In genomic region chr2:127857494-127857818, GRCh38 we compare ENCODE assay signal across 8 cellular contexts. TPM values are rescaled to one million over a fixed set of nuclear protein-coding genes. Genes with fewer than 3 reads are reported as not detected.
DNase-seq lines count a peak whose midpoint lies in the region; ATAC-seq and TF ChIP-seq lines count a peak whose summit lies in the region.

No MANE protein-coding gene starts in this region.

- no peaks in the 10 kb centered on the region for H3K9me3 ChIP-seq in ectodermal cell (ENCODE audit: control insufficient read depth, low read length)
- no peaks in the 10 kb centered on the region for H3K9me3 ChIP-seq in muscle layer of colon (ENCODE audit: low read length)

- H3K4me3 ChIP-seq in ectodermal cell (ENCODE audit: insufficient read depth, low read depth, low read length) (peak overlapping the region; percentile 91), muscle layer of colon (ENCODE audit: low read depth in 1 of 2, low read length in 2 of 2) (peak overlapping the region; percentile 63 to 79)

- H3K27ac ChIP-seq in ectodermal cell (ENCODE audit: insufficient read depth, low read depth, low read length, poor library complexity, severe bottlenecking) (no peak overlapping the region), muscle layer of colon (ENCODE audit: low read depth, low read length) (peak overlapping the region; percentile 74)

- H3K36me3 ChIP-seq in ectodermal cell (ENCODE audit: control insufficient read depth, insufficient read depth, low read length), result no peaks in the 10 kb centered on the region
- H3K36me3 ChIP-seq in muscle layer of colon (ENCODE audit: insufficient read depth, low read length), result peaks cover 8% of the 10 kb centered on the region

- DNase-seq in NCI-H2029 (lab: John Stamatoyannopoulos, UW), result peak; percentile 10
- DNase-seq in NCI-H2029 treated with DMSO at 0.1 percent for 48 hours (lab: John Stamatoyannopoulos, UW), result no peak

- peak; percentile 19 for ATAC-seq in HG03196 (IDR thresholded peaks at IDR 0.05; ENCODE audit: unreplicated experiment)
- peak; percentile 6 for ATAC-seq in SK-N-SH treated with all-trans-retinoic acid at 6 μM for 48 hours
- ATAC-seq in HG03432 (IDR thresholded peaks at IDR 0.05; ENCODE audit: unreplicated experiment), result no peak
- no peak for ATAC-seq in HG03521 (IDR thresholded peaks at IDR 0.05; ENCODE audit: unreplicated experiment)

- H3K27me3 ChIP-seq in ectodermal cell (ENCODE audit: control insufficient read depth, insufficient read depth, low read length, poor library complexity, severe bottlenecking) (no peaks in the 10 kb centered on the region), muscle layer of colon (ENCODE audit: control insufficient read depth in 1 of 2, insufficient read depth in 2 of 2, low read length in 2 of 2) (no peaks in the 10 kb centered on the region)

- H3K4me1 ChIP-seq in ectodermal cell (ENCODE audit: control insufficient read depth, insufficient read depth, low read length) (peaks cover 2% of the 10 kb centered on the region), muscle layer of colon (ENCODE audit: insufficient read depth, low read length) (peaks cover 13% of the 10 kb centered on the region)

- 1% methylated on average over 16 of the region's 16 CpGs for WGBS in ectodermal cell, 2 experiments

- peak overlapping the region; percentile 75 for H3K9ac ChIP-seq in muscle layer of colon (ENCODE audit: low read length)

TF ChIP-seq in SK-N-SH treated with all-trans-retinoic acid at 6 μM for 48 hours, 23 proteins besides CTCF, POLR2A, EP300 and RAD21:
- TF ChIP-seq GLIS3 (CRISPR knock-in tag; IDR thresholded peaks at IDR 0.05) (no peak), TOX (CRISPR knock-in tag; IDR thresholded peaks at IDR 0.05; ENCODE audit: borderline replicate concordance) (no peak), ZNF70 (CRISPR knock-in tag; IDR thresholded peaks at IDR 0.05) (no peak), CSRNP3 (CRISPR knock-in tag; IDR thresholded peaks at IDR 0.05) (no peak), POU6F1 (CRISPR knock-in tag; IDR thresholded peaks at IDR 0.05; ENCODE audit: borderline replicate concordance, low read depth) (no peak), SNAI2 (CRISPR knock-in tag; IDR thresholded peaks at IDR 0.05) (no peak), ARNTL (CRISPR knock-in tag; IDR thresholded peaks at IDR 0.05; ENCODE audit: borderline replicate concordance, low read depth) (no peak), RARB (CRISPR knock-in tag; IDR thresholded peaks at IDR 0.05) (no peak)

RNA-seq across cellular contexts. Expression of gene POLR2D, which starts 0.5 kb away (rescaled TPM):
- 43.0 TPM for polyA plus RNA-seq in ectodermal cell (2013, experiment 1 of 4)
- polyA plus RNA-seq in ectodermal cell (2013, experiment 2 of 4), result 43.7 TPM
- polyA plus RNA-seq in ectodermal cell (2013, experiment 3 of 4), result 39.3 TPM
- polyA plus RNA-seq in ectodermal cell (2013, experiment 4 of 4), result 43.0 TPM

RNA-seq across cellular contexts. Expression of gene AMMECR1L, which starts 28.3 kb away (rescaled TPM):
- 26.9 TPM for polyA plus RNA-seq in ectodermal cell (2013, experiment 1 of 4)
- polyA plus RNA-seq in ectodermal cell (2013, experiment 2 of 4), result 28.6 TPM
- 19.8 TPM for polyA plus RNA-seq in ectodermal cell (2013, experiment 3 of 4)
- polyA plus RNA-seq in ectodermal cell (2013, experiment 4 of 4), result 21.6 TPM

RNA-seq across cellular contexts. Expression of gene WDR33, which starts 46.5 kb away (rescaled TPM):
- polyA plus RNA-seq in ectodermal cell (2013, experiment 1 of 4), result 59.0 TPM
- 55.5 TPM for polyA plus RNA-seq in ectodermal cell (2013, experiment 2 of 4)
- polyA plus RNA-seq in ectodermal cell (2013, experiment 3 of 4), result 34.9 TPM
- polyA plus RNA-seq in ectodermal cell (2013, experiment 4 of 4), result 33.4 TPM

Comparison
In these comparisons a context has a peak if more than half of its experiments do, and no peak if none do; other contexts are left out.
1. ATAC-seq: peak in HG03196 (single experiment) and SK-N-SH treated with all-trans-retinoic acid at 6 μM for 48 hours (single experiment); none in HG03432 (single experiment) and HG03521 (single experiment).